1 cellular context compared by ENCODE assay signal in the genomic region with DNA sequence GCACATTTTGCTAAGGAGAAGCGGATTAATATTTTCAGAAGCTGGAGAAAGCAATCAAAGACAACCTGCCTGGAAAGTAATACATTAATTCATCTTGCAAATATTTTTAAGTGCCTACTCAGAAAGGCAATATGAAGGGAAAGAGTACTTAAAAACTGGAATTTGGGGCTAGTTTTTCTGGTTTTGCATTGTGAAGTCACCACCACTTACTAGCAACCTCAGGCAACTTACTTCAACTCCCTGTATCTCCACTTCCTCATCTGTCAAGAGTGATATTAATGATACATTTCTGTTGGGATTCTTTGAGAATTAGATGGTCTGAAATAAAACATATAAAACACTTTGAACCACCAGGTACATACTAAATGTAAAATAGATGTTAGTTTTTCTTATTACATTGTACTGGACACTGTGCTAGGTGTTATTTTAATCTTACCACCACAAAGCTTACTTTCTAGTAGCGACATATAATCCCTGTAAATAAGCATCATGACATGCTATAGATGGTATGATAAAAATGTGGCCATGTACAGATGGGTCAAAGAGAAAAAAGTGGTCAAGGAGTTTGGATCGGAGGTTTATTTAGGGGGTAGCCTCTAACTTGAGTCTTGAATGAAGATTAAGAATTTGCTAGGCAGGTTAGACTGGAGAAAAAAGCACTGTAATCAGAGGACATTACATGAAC.
TF ChIP-seq lines count a peak whose summit lies in the region.

No MANE protein-coding gene starts in this region.

TF ChIP-seq in IMR-90, 13 proteins besides CTCF, POLR2A, EP300 and RAD21 (continued from another document):
- no peak for TF ChIP-seq CEBPB (IDR thresholded peaks at IDR 0.05; ENCODE audit: low read depth, low read length)
- TF ChIP-seq MXI1 (IDR thresholded peaks at IDR 0.05; ENCODE audit: borderline replicate concordance, low read depth, low read length), result no peak
- TF ChIP-seq, protein P1, sequence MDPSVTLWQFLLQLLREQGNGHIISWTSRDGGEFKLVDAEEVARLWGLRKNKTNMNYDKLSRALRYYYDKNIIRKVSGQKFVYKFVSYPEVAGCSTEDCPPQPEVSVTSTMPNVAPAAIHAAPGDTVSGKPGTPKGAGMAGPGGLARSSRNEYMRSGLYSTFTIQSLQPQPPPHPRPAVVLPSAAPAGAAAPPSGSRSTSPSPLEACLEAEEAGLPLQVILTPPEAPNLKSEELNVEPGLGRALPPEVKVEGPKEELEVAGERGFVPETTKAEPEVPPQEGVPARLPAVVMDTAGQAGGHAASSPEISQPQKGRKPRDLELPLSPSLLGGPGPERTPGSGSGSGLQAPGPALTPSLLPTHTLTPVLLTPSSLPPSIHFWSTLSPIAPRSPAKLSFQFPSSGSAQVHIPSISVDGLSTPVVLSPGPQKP (IDR thresholded peaks at IDR 0.05; ENCODE audit: borderline replicate concordance, low read depth, low read length), result no peak
- TF ChIP-seq RCOR1 (IDR thresholded peaks at IDR 0.05; ENCODE audit: insufficient replicate concordance, low read length), result no peak
- no peak for TF ChIP-seq RFX5 (IDR thresholded peaks at IDR 0.05; ENCODE audit: low read depth, low read length)
- no peak for TF ChIP-seq MAFK (IDR thresholded peaks at IDR 0.05; ENCODE audit: low read depth, low read length)
- TF ChIP-seq NFE2L2 (IDR thresholded peaks at IDR 0.05; ENCODE audit: low read depth, low read length), result no peak
- no peak for TF ChIP-seq BHLHE40 (IDR thresholded peaks at IDR 0.05; ENCODE audit: low read depth, low read length)
- no peak for TF ChIP-seq MAZ (IDR thresholded peaks at IDR 0.05; ENCODE audit: borderline replicate concordance, low read depth, low read length)
TF ChIP-seq in IMR-90: peak in this region for 0.
